In the genomic region with DNA sequence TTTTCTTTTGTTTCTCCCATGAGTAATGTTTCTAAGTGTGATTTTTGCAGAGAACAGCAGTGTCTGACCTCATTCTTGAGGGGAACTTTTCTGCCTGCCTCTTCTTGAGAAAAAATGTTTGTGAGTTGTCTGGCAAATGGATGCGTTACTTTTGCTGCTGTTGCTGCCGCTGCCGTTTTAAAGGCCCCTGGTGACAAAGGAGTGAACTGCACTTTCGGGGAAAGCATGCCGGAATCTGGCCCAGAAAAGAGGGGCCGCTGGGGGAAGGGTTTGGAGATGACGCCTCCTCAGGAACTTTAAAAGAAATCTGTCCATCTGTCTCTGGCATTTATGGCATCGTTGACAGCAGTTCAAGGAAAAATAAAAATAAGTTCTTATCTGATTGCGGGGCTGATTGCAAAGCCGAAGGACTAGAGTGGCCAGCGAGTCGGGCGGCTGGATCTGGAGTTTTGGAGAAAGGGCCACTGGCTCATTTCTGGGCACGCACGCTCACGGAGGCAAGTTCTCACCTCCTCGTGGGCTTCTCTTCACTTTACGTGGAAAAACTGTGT, we compare ENCODE assay signal across 1 cellular context.
TF ChIP-seq lines count a peak whose summit lies in the region.

No MANE protein-coding gene starts in this region.

TF ChIP-seq in GM23338, 12 proteins besides CTCF, POLR2A, EP300 and RAD21 (continued from another document):
- TF ChIP-seq, protein P1, sequence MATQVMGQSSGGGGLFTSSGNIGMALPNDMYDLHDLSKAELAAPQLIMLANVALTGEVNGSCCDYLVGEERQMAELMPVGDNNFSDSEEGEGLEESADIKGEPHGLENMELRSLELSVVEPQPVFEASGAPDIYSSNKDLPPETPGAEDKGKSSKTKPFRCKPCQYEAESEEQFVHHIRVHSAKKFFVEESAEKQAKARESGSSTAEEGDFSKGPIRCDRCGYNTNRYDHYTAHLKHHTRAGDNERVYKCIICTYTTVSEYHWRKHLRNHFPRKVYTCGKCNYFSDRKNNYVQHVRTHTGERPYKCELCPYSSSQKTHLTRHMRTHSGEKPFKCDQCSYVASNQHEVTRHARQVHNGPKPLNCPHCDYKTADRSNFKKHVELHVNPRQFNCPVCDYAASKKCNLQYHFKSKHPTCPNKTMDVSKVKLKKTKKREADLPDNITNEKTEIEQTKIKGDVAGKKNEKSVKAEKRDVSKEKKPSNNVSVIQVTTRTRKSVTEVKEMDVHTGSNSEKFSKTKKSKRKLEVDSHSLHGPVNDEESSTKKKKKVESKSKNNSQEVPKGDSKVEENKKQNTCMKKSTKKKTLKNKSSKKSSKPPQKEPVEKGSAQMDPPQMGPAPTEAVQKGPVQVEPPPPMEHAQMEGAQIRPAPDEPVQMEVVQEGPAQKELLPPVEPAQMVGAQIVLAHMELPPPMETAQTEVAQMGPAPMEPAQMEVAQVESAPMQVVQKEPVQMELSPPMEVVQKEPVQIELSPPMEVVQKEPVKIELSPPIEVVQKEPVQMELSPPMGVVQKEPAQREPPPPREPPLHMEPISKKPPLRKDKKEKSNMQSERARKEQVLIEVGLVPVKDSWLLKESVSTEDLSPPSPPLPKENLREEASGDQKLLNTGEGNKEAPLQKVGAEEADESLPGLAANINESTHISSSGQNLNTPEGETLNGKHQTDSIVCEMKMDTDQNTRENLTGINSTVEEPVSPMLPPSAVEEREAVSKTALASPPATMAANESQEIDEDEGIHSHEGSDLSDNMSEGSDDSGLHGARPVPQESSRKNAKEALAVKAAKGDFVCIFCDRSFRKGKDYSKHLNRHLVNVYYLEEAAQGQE (IDR thresholded peaks at IDR 0.05; ENCODE audit: unreplicated experiment) = no peak
